In genomic region chr20:14706555-14706954, GRCh38 we compare ENCODE assay signal across 25 cellular contexts.
"Had no signal": no experiment of that assay in that cellular context is flagged by ENCODE, and none has a peak within 500 bp of the region (broad histone marks: within the 10 kb centered on the region; RNA-seq: fewer than 3 reads in every experiment).

No MANE protein-coding gene starts in this region.

- H3K27ac Mint-ChIP-seq: activated CD4-positive, alpha-beta memory T cell treated with anti-CD3 and anti-CD28 coated beads, Interleukin-2, amount 10 ng/mL, durations not matched to agents 7 days and 5 days; activated CD4-positive, alpha-beta T cell treated with anti-CD3 and anti-CD28 coated beads for 36 hours; activated naive CD4-positive, alpha-beta T cell treated with anti-CD3 and anti-CD28 coated beads for 36 hours; activated naive CD8-positive, alpha-beta T cell; activated T-helper 17 cell treated with anti-CD3 and anti-CD28 coated beads, Interleukin-2, amount 50 U/mL, for 72 hours had no signal

- FAIRE-seq: RCC 7860 had no signal

- H3K4me3 Mint-ChIP-seq: activated CD4-positive, alpha-beta memory T cell treated with anti-CD3 and anti-CD28 coated beads, Interleukin-2, amount 10 ng/mL, durations not matched to agents 7 days and 5 days; activated CD4-positive, alpha-beta T cell treated with anti-CD3 and anti-CD28 coated beads for 36 hours; activated naive CD4-positive, alpha-beta T cell treated with anti-CD3 and anti-CD28 coated beads for 36 hours; activated naive CD8-positive, alpha-beta T cell; activated T-helper 17 cell treated with anti-CD3 and anti-CD28 coated beads, Interleukin-2, amount 50 U/mL, for 72 hours had no signal

- ATAC-seq: activated CD4-positive, alpha-beta T cell treated with anti-CD3 and anti-CD28 coated beads for 36 hours; activated T-helper 17 cell treated with anti-CD3 and anti-CD28 coated beads, Interleukin-2, amount 50 U/mL, for 72 hours; PC-3 had no signal

- H3K36me3 Mint-ChIP-seq: activated naive CD8-positive, alpha-beta T cell had no signal

- H3K9me3 ChIP-seq: MG63 had no signal

- H3K27ac ChIP-seq: brain microvascular endothelial cell, cardiac muscle cell, WERI-Rb-1 had no signal

- H3K27me3 Mint-ChIP-seq: activated CD4-positive, alpha-beta memory T cell treated with anti-CD3 and anti-CD28 coated beads, Interleukin-2, amount 10 ng/mL, durations not matched to agents 7 days and 5 days; activated CD4-positive, alpha-beta T cell treated with anti-CD3 and anti-CD28 coated beads for 36 hours; activated naive CD8-positive, alpha-beta T cell; activated T-helper 17 cell treated with anti-CD3 and anti-CD28 coated beads, Interleukin-2, amount 50 U/mL, for 72 hours had no signal

- DNase-seq: activated CD4-positive, alpha-beta memory T cell treated with anti-CD3 and anti-CD28 coated beads, Interleukin-2, amount 10 ng/mL, durations not matched to agents 7 days and 5 days; activated CD4-positive, alpha-beta T cell treated with anti-CD3 and anti-CD28 coated beads for 36 hours; activated CD4-positive, alpha-beta T cell treated with anti-CD3 and anti-CD28 coated beads, Interleukin-2, amount 50 U/mL, for 1 hour; activated gamma-delta T cell; activated naive CD4-positive, alpha-beta T cell treated with anti-CD3 and anti-CD28 coated beads for 36 hours; activated T-cell treated with anti-CD3 and anti-CD28 coated beads for 4 hours; activated T-cell treated with anti-CD3 and anti-CD28 coated beads, Interleukin-2, amount 50 U/mL, for 48 hours; amygdala; brain microvascular endothelial cell; MG63; MV-4-11; NCI-H1092 treated with DMSO at 0.1 percent for 48 hours; NCI-H1417 treated with DMSO at 0.1 percent for 48 hours; NCI-H1694 treated with DMSO at 0.1 percent for 48 hours; NCI-H2081; NCI-H446; NCI-H524; PC-3; SIG-M5; T-helper 1 cell; WERI-Rb-1 had no signal

- H3K4me3 ChIP-seq: cardiac muscle cell, MG63 had no signal

- H3K4me1 Mint-ChIP-seq: activated CD4-positive, alpha-beta memory T cell treated with anti-CD3 and anti-CD28 coated beads, Interleukin-2, amount 10 ng/mL, durations not matched to agents 7 days and 5 days; activated CD4-positive, alpha-beta T cell treated with anti-CD3 and anti-CD28 coated beads for 36 hours; activated T-helper 17 cell treated with anti-CD3 and anti-CD28 coated beads, Interleukin-2, amount 50 U/mL, for 72 hours had no signal

- H3K36me3 ChIP-seq: brain microvascular endothelial cell, cardiac muscle cell, MG63, WERI-Rb-1 had no signal
